ENCODE assay signal across 13 cellular contexts in genomic region chr11:19735512-19735911, GRCh38. TPM values are rescaled to one million over a fixed set of nuclear protein-coding genes. Genes with fewer than 3 reads are reported as not detected.
A peak's percentile ranks its signal among the peaks of the same experiment; 100 is the strongest.
DNase-seq lines count a peak whose midpoint lies in the region; ATAC-seq and TF ChIP-seq lines count a peak whose summit lies in the region.
"Had no signal": no experiment of that assay in that cellular context is flagged by ENCODE, and none has a peak within 500 bp of the region (broad histone marks: within the 10 kb centered on the region; RNA-seq: fewer than 3 reads in every experiment).

No MANE protein-coding gene starts in this region.

- peaks cover 2% of the 10 kb centered on the region for H3K27me3 Mint-ChIP-seq in HFFc6 (ENCODE audit: insufficient read depth)

- no peaks in the 10 kb centered on the region for H3K9me3 Mint-ChIP-seq in HFFc6

- H3K4me3 ChIP-seq in astrocyte of the spinal cord (ENCODE audit: low read depth, low read length): no peak overlapping the region
- H3K4me3 ChIP-seq: body of pancreas, K562 had no signal

- H3K36me3 Mint-ChIP-seq in HFFc6 (ENCODE audit: low read depth): peaks cover 4% of the 10 kb centered on the region; the same call in 1 of the 2 replicates

- DNase-seq in HFFc6 (peak; percentile 88), astrocyte of the spinal cord (ENCODE audit: low read depth, low spot score) (peak; percentile 60), left ventricle myocardium superior (no peak), superior temporal gyrus (ENCODE audit: extremely low spot score) (peak; percentile 75), ecto neural progenitor cell (ENCODE audit: low spot score) (no peak)
- DNase-seq in effector CD8-positive, alpha-beta T cell (lab: John Stamatoyannopoulos, UW): no peak
- DNase-seq in activated T-cell treated with anti-CD3 and anti-CD28 coated beads, Interleukin-2, amount 50 U/mL, for 48 hours: no peak
- DNase-seq: activated CD8-positive, alpha-beta memory T cell treated with anti-CD3 and anti-CD28 coated beads, Interleukin-2, amount 50 U/mL, for 4 hours; body of pancreas; erythroblast; stimulated activated CD4-positive, alpha-beta T cell treated with anti-CD3 and anti-CD28 coated beads, Interleukin-2, amount 100 ng/mL, for 24 hours; stimulated activated naive CD4-positive, alpha-beta T cell had no signal

- peak overlapping the region; percentile 53 for H3K27ac Mint-ChIP-seq in HFFc6

- intact Hi-C loops in left ventricle myocardium superior (cut with micrococcal nuclease): loop anchor here (5.0 kb wide), 1 partner anchor 163 kb away; no protein-coding TSS in a partner anchor

- in situ Hi-C loops in astrocyte of the spinal cord (cut with HindIII; ENCODE audit: low sequenced_read_pairs): no loop called here

- no peak overlapping the region for H3K4me3 Mint-ChIP-seq in HFFc6

- TF ChIP-seq CTCF in HFFc6 (IDR thresholded peaks at IDR 0.05): peak; percentile 78
- peak; percentile 48 for TF ChIP-seq CTCF in astrocyte of the spinal cord (IDR thresholded peaks at IDR 0.05; ENCODE audit: low read depth, low read length)

- ATAC-seq in left ventricle myocardium superior: peak; percentile 58
- ATAC-seq: body of pancreas, K562 had no signal

- peaks cover 57% of the 10 kb centered on the region for H3K4me1 Mint-ChIP-seq in HFFc6 (ENCODE audit: low read depth)

RNA-seq across cellular contexts. Expression of gene NAV2, which starts 22.9 kb away (rescaled TPM):
- 10 to 100 TPM; 12.4 to 34.9 (median 31.8) TPM for total RNA-seq in HFFc6 (2021; fragmentation: NEBNext Ultra II Directional; extraction: Animal tissue kit (Norgen Biotek cat#: 25700))
- total RNA-seq in left ventricle myocardium superior: 8.8 TPM

Comparison
In these comparisons a context has a peak if more than half of its experiments do, and no peak if none do; other contexts are left out.
1. DNase-seq: peak in HFFc6 (single experiment), astrocyte of the spinal cord (single experiment) and superior temporal gyrus (single experiment); none in left ventricle myocardium superior (single experiment), effector CD8-positive, alpha-beta T cell (single experiment), ecto neural progenitor cell (single experiment) and activated T-cell treated with anti-CD3 and anti-CD28 coated beads, Interleukin-2, amount 50 U/mL, for 48 hours (0 of 2).